1 cellular context compared by ENCODE assay signal in the genomic region with DNA sequence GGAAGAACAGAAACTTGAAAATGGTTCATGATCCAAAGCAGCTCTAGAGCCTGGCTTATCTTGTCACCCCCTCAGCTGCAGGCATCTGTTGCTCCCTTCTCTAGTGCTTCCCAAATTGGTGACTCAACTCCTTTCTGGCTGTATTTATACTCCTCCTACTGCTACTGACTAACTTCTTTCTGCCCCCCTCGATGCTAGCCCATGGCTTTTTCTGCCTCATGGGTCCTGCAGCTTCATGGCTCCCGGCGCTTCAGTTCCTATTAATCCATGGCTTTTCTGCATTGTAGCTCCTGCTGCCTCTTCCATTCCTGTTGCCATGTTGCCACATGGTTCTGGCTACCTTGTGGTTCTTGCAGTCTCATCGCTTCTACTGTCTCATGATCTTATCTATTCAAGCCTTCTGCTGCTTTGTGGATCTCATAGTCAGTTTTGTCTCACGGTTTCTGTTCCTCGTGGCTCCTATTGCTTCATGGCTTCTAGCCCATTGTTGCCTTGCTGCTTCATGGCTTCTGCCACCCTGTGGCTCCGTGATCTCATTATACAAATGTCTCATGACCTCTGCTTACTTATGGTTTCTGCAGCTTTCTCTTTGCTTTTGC.
TF ChIP-seq lines count a peak whose summit lies in the region.

No MANE protein-coding gene starts in this region.

TF ChIP-seq in GM12878, 131 proteins besides CTCF, POLR2A, EP300 and RAD21:
- no peak for TF ChIP-seq MTA3 (IDR thresholded peaks at IDR 0.05; ENCODE audit: borderline replicate concordance, low read length)
- TF ChIP-seq, protein P1, sequence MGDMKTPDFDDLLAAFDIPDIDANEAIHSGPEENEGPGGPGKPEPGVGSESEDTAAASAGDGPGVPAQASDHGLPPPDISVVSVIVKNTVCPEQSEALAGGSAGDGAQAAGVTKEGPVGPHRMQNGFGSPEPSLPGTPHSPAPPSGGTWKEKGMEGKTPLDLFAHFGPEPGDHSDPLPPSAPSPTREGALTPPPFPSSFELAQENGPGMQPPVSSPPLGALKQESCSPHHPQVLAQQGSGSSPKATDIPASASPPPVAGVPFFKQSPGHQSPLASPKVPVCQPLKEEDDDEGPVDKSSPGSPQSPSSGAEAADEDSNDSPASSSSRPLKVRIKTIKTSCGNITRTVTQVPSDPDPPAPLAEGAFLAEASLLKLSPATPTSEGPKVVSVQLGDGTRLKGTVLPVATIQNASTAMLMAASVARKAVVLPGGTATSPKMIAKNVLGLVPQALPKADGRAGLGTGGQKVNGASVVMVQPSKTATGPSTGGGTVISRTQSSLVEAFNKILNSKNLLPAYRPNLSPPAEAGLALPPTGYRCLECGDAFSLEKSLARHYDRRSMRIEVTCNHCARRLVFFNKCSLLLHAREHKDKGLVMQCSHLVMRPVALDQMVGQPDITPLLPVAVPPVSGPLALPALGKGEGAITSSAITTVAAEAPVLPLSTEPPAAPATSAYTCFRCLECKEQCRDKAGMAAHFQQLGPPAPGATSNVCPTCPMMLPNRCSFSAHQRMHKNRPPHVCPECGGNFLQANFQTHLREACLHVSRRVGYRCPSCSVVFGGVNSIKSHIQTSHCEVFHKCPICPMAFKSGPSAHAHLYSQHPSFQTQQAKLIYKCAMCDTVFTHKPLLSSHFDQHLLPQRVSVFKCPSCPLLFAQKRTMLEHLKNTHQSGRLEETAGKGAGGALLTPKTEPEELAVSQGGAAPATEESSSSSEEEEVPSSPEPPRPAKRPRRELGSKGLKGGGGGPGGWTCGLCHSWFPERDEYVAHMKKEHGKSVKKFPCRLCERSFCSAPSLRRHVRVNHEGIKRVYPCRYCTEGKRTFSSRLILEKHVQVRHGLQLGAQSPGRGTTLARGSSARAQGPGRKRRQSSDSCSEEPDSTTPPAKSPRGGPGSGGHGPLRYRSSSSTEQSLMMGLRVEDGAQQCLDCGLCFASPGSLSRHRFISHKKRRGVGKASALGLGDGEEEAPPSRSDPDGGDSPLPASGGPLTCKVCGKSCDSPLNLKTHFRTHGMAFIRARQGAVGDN (IDR thresholded peaks at IDR 0.05): no peak
- TF ChIP-seq, protein P2, sequence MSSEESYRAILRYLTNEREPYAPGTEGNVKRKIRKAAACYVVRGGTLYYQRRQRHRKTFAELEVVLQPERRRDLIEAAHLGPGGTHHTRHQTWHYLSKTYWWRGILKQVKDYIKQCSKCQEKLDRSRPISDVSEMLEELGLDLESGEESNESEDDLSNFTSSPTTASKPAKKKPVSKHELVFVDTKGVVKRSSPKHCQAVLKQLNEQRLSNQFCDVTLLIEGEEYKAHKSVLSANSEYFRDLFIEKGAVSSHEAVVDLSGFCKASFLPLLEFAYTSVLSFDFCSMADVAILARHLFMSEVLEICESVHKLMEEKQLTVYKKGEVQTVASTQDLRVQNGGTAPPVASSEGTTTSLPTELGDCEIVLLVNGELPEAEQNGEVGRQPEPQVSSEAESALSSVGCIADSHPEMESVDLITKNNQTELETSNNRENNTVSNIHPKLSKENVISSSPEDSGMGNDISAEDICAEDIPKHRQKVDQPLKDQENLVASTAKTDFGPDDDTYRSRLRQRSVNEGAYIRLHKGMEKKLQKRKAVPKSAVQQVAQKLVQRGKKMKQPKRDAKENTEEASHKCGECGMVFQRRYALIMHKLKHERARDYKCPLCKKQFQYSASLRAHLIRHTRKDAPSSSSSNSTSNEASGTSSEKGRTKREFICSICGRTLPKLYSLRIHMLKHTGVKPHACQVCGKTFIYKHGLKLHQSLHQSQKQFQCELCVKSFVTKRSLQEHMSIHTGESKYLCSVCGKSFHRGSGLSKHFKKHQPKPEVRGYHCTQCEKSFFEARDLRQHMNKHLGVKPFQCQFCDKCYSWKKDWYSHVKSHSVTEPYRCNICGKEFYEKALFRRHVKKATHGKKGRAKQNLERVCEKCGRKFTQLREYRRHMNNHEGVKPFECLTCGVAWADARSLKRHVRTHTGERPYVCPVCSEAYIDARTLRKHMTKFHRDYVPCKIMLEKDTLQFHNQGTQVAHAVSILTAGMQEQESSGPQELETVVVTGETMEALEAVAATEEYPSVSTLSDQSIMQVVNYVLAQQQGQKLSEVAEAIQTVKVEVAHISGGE (CRISPR knock-in tag; IDR thresholded peaks at IDR 0.05): no peak
- TF ChIP-seq, protein P3, sequence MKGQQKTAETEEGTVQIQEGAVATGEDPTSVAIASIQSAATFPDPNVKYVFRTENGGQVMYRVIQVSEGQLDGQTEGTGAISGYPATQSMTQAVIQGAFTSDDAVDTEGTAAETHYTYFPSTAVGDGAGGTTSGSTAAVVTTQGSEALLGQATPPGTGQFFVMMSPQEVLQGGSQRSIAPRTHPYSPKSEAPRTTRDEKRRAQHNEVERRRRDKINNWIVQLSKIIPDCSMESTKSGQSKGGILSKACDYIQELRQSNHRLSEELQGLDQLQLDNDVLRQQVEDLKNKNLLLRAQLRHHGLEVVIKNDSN (IDR thresholded peaks at IDR 0.05; ENCODE audit: borderline replicate concordance, extremely low read length, insufficient read depth, low read depth, low read length): no peak
- TF ChIP-seq, protein P4, sequence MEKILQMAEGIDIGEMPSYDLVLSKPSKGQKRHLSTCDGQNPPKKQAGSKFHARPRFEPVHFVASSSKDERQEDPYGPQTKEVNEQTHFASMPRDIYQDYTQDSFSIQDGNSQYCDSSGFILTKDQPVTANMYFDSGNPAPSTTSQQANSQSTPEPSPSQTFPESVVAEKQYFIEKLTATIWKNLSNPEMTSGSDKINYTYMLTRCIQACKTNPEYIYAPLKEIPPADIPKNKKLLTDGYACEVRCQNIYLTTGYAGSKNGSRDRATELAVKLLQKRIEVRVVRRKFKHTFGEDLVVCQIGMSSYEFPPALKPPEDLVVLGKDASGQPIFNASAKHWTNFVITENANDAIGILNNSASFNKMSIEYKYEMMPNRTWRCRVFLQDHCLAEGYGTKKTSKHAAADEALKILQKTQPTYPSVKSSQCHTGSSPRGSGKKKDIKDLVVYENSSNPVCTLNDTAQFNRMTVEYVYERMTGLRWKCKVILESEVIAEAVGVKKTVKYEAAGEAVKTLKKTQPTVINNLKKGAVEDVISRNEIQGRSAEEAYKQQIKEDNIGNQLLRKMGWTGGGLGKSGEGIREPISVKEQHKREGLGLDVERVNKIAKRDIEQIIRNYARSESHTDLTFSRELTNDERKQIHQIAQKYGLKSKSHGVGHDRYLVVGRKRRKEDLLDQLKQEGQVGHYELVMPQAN (conservative IDR thresholded peaks at IDR 0.05): no peak
- TF ChIP-seq CREB1 (IDR thresholded peaks at IDR 0.05; ENCODE audit: low read depth): no peak
- no peak for TF ChIP-seq EZH2 (IDR thresholded peaks at IDR 0.05; ENCODE audit: borderline replicate concordance, control insufficient read depth, low read depth, low read length)
- no peak for TF ChIP-seq KDM1A (IDR thresholded peaks at IDR 0.05; ENCODE audit: borderline replicate concordance)
- no peak for TF ChIP-seq WRNIP1 (IDR thresholded peaks at IDR 0.05; ENCODE audit: borderline replicate concordance, low read depth, low read length)
- TF ChIP-seq ZNF207 (IDR thresholded peaks at IDR 0.05; ENCODE audit: borderline replicate concordance): no peak
- TF ChIP-seq, protein P5, sequence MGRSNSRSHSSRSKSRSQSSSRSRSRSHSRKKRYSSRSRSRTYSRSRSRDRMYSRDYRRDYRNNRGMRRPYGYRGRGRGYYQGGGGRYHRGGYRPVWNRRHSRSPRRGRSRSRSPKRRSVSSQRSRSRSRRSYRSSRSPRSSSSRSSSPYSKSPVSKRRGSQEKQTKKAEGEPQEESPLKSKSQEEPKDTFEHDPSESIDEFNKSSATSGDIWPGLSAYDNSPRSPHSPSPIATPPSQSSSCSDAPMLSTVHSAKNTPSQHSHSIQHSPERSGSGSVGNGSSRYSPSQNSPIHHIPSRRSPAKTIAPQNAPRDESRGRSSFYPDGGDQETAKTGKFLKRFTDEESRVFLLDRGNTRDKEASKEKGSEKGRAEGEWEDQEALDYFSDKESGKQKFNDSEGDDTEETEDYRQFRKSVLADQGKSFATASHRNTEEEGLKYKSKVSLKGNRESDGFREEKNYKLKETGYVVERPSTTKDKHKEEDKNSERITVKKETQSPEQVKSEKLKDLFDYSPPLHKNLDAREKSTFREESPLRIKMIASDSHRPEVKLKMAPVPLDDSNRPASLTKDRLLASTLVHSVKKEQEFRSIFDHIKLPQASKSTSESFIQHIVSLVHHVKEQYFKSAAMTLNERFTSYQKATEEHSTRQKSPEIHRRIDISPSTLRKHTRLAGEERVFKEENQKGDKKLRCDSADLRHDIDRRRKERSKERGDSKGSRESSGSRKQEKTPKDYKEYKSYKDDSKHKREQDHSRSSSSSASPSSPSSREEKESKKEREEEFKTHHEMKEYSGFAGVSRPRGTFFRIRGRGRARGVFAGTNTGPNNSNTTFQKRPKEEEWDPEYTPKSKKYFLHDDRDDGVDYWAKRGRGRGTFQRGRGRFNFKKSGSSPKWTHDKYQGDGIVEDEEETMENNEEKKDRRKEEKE (IDR thresholded peaks at IDR 0.05): no peak
